8 cellular contexts compared by ENCODE assay signal in genomic region chr14:28609228-28609828, GRCh38.
A peak's percentile ranks its signal among the peaks of the same experiment; 100 is the strongest.
DNase-seq lines count a peak whose midpoint lies in the region; ATAC-seq, FAIRE-seq and TF ChIP-seq lines count a peak whose summit lies in the region.

No MANE protein-coding gene starts in this region.

- no peak overlapping the region for H3K9ac ChIP-seq in MM.1S (ENCODE audit: low read length)

- H3K9me2 ChIP-seq in MM.1S (replicated peaks; ENCODE audit: insufficient read depth, low read length) = no peaks in the 10 kb centered on the region

- no peaks in the 10 kb centered on the region for H3K36me3 Mint-ChIP-seq in endothelial cell (ENCODE audit: low read depth, unreplicated experiment)
- no peaks in the 10 kb centered on the region for H3K36me3 Mint-ChIP-seq in nephron progenitor cell (ENCODE audit: low read depth)

- H3K4me3 ChIP-seq in MM.1S (ENCODE audit: low read length) (no peak overlapping the region), SJCRH30 (no peak overlapping the region)

- TF ChIP-seq CTCF in GM10266 (IDR thresholded peaks at IDR 0.05; ENCODE audit: control insufficient read depth, insufficient read depth, low read depth, missing control alignments) (peak; percentile 68), MM.1S (IDR thresholded peaks at IDR 0.05; ENCODE audit: low read length) (peak; percentile 61), endothelial cell (IDR thresholded peaks at IDR 0.05; ENCODE audit: unreplicated experiment) (peak; percentile 82), nephron progenitor cell (IDR thresholded peaks at IDR 0.05) (peak; percentile 85)

- DNase-seq in GM10266 (ENCODE audit: extremely low spot score) = peak; percentile 3
- peak; percentile 30 for DNase-seq in MM.1S
- peak; percentile 37 to 81 for DNase-seq in SJCRH30
- DNase-seq in endothelial cell (ENCODE audit: low spot score) = peak; percentile 75
- peak; percentile 77 for DNase-seq in nephron progenitor cell
- no peak for DNase-seq in hepatic stellate cell (ENCODE audit: low spot score)

- H3K27me3 ChIP-seq in MM.1S (replicated peaks; ENCODE audit: insufficient read depth, low read length) (no peaks in the 10 kb centered on the region), SJCRH30 (no peaks in the 10 kb centered on the region; the same call in 1 of the 2 replicates)

- H3K4me1 Mint-ChIP-seq in endothelial cell (ENCODE audit: unreplicated experiment) = peaks cover 4% of the 10 kb centered on the region
- H3K4me1 Mint-ChIP-seq in nephron progenitor cell = no peaks in the 10 kb centered on the region

- no peak for ATAC-seq in HG02759 (IDR thresholded peaks at IDR 0.05; ENCODE audit: unreplicated experiment)

- H3K36me3 ChIP-seq in MM.1S (replicated peaks; ENCODE audit: insufficient read depth, low read length) (no peaks in the 10 kb centered on the region), SJCRH30 (no peaks in the 10 kb centered on the region)

- no peak overlapping the region for H3K4me3 Mint-ChIP-seq in endothelial cell (ENCODE audit: unreplicated experiment)
- no peak overlapping the region for H3K4me3 Mint-ChIP-seq in nephron progenitor cell

- H3K4me1 ChIP-seq in MM.1S (ENCODE audit: low read length) (no peaks in the 10 kb centered on the region), SJCRH30 (no peaks in the 10 kb centered on the region)

- H3K9me3 ChIP-seq in MM.1S (replicated peaks; ENCODE audit: insufficient read depth, low read length) (no peaks in the 10 kb centered on the region), SJCRH30 (replicated peaks) (no peaks in the 10 kb centered on the region)

- H3K27ac Mint-ChIP-seq in endothelial cell (ENCODE audit: unreplicated experiment) (no peak overlapping the region), nephron progenitor cell (no peak overlapping the region)

- H3K27ac ChIP-seq in MM.1S (ENCODE audit: low read length) = no peak overlapping the region
- no peak overlapping the region for H3K27ac ChIP-seq in SJCRH30

- peak; percentile 88 for FAIRE-seq in A204.1 (lab: Jason Lieb, UNC)

- H3K27me3 Mint-ChIP-seq in endothelial cell (ENCODE audit: unreplicated experiment) (no peaks in the 10 kb centered on the region), nephron progenitor cell (ENCODE audit: low read depth, poor library complexity) (peaks cover 4% of the 10 kb centered on the region)

- no peak overlapping the region for H3K4me2 ChIP-seq in MM.1S (ENCODE audit: low read depth, low read length)

- no peak overlapping the region for H2AFZ ChIP-seq in MM.1S (ENCODE audit: low read length)

- H3F3A ChIP-seq in MM.1S (ENCODE audit: insufficient read depth, low read length) = no peaks in the 10 kb centered on the region

- H4K20me1 ChIP-seq in MM.1S (ENCODE audit: insufficient read depth, low read length) = no peaks in the 10 kb centered on the region

- H3K9me3 Mint-ChIP-seq in endothelial cell (ENCODE audit: unreplicated experiment) (no peaks in the 10 kb centered on the region), nephron progenitor cell (no peaks in the 10 kb centered on the region)

- no peaks in the 10 kb centered on the region for H3K79me2 ChIP-seq in MM.1S (ENCODE audit: low read length)
